ENCODE assay signal across 7 cellular contexts in genomic region chr7:26863504-26864308, GRCh38. TPM values are rescaled to one million over a fixed set of nuclear protein-coding genes. Genes with fewer than 3 reads are reported as not detected.
DNase-seq lines count a peak whose midpoint lies in the region; ATAC-seq and TF ChIP-seq lines count a peak whose summit lies in the region.

No MANE protein-coding gene starts in this region.

- no peaks in the 10 kb centered on the region for H3K36me3 Mint-ChIP-seq in activated T-helper 17 cell treated with anti-CD3 and anti-CD28 coated beads, Interleukin-2, amount 50 U/mL, for 72 hours (ENCODE audit: low read depth)
- H3K36me3 Mint-ChIP-seq in glutamatergic neuron (ENCODE audit: unreplicated experiment), result no peaks in the 10 kb centered on the region

- ATAC-seq in GM21423 (IDR thresholded peaks at IDR 0.05; ENCODE audit: unreplicated experiment), result peak; percentile 27
- ATAC-seq in activated T-helper 17 cell treated with anti-CD3 and anti-CD28 coated beads, Interleukin-2, amount 50 U/mL, for 72 hours (replicated peaks), result peak; percentile 8

- H3K9me3 Mint-ChIP-seq in activated T-helper 17 cell treated with anti-CD3 and anti-CD28 coated beads, Interleukin-2, amount 50 U/mL, for 72 hours, result no peaks in the 10 kb centered on the region
- H3K9me3 Mint-ChIP-seq in glutamatergic neuron (ENCODE audit: unreplicated experiment), result peaks cover 11% of the 10 kb centered on the region

- peaks cover 5% of the 10 kb centered on the region for H3K4me1 Mint-ChIP-seq in activated T-helper 17 cell treated with anti-CD3 and anti-CD28 coated beads, Interleukin-2, amount 50 U/mL, for 72 hours
- H3K4me1 Mint-ChIP-seq in glutamatergic neuron (ENCODE audit: low read depth, unreplicated experiment), result peaks cover 6% of the 10 kb centered on the region

- peaks cover 20% of the 10 kb centered on the region for H3K27me3 Mint-ChIP-seq in activated T-helper 17 cell treated with anti-CD3 and anti-CD28 coated beads, Interleukin-2, amount 50 U/mL, for 72 hours
- H3K27me3 Mint-ChIP-seq in glutamatergic neuron (ENCODE audit: unreplicated experiment), result peaks cover 13% of the 10 kb centered on the region

- no peak for TF ChIP-seq CTCF in glutamatergic neuron (IDR thresholded peaks at IDR 0.05; ENCODE audit: partially characterized antibody, unreplicated experiment)

- peak overlapping the region; percentile 81 for H3K27ac Mint-ChIP-seq in activated T-helper 17 cell treated with anti-CD3 and anti-CD28 coated beads, Interleukin-2, amount 50 U/mL, for 72 hours
- H3K27ac Mint-ChIP-seq in glutamatergic neuron (ENCODE audit: unreplicated experiment), result peak overlapping the region; percentile 90

- H3K4me3 Mint-ChIP-seq in activated T-helper 17 cell treated with anti-CD3 and anti-CD28 coated beads, Interleukin-2, amount 50 U/mL, for 72 hours, result peak overlapping the region; percentile 92
- H3K4me3 Mint-ChIP-seq in glutamatergic neuron (ENCODE audit: unreplicated experiment), result peak overlapping the region; percentile 97

- peak; percentile 29 for DNase-seq in EL
- peak; percentile 89 for DNase-seq in NAMALWA (ENCODE audit: low spot score)
- DNase-seq in glutamatergic neuron, result no peak
- peak; percentile 28 for DNase-seq in putamen (ENCODE audit: low spot score)
- DNase-seq in effector CD4-positive, alpha-beta T cell, result no peak

RNA-seq across cellular contexts. Expression of gene SKAP2, which starts 0.7 kb away (rescaled TPM):
- 10 to 100 TPM; 11.5 to 14.3 TPM for total RNA-seq in activated T-helper 17 cell treated with anti-CD3 and anti-CD28 coated beads, Interleukin-2, amount 50 U/mL, for 72 hours
- total RNA-seq in glutamatergic neuron (ENCODE audit: unreplicated experiment), result 12.1 TPM

Comparison
In these comparisons a context has a peak if more than half of its experiments do, and no peak if none do; other contexts are left out.
1. DNase-seq: peak in EL (single experiment), NAMALWA (single experiment) and putamen (single experiment); none in glutamatergic neuron (single experiment) and effector CD4-positive, alpha-beta T cell (single experiment).